In genomic region chr3:12992629-12993021, GRCh38 we compare ENCODE assay signal across 11 cellular contexts.
DNase-seq lines count a peak whose midpoint lies in the region; ATAC-seq and TF ChIP-seq lines count a peak whose summit lies in the region.
"Had no signal": no experiment of that assay in that cellular context is flagged by ENCODE, and none has a peak within 500 bp of the region (broad histone marks: within the 10 kb centered on the region; RNA-seq: fewer than 3 reads in every experiment).

No MANE protein-coding gene starts in this region.

- H3K27ac Mint-ChIP-seq in memory B cell, result no peak overlapping the region

- no peaks in the 10 kb centered on the region for H3K27me3 ChIP-seq in body of pancreas
- no peaks in the 10 kb centered on the region for H3K27me3 ChIP-seq in tibial artery
- H3K27me3 ChIP-seq: right lobe of liver had no signal

- H3K9me3 Mint-ChIP-seq in memory B cell, result no peaks in the 10 kb centered on the region

- peaks cover 13% of the 10 kb centered on the region for H3K36me3 Mint-ChIP-seq in memory B cell

- TF ChIP-seq CTCF in body of pancreas (IDR thresholded peaks at IDR 0.05) (no peak), tibial artery (IDR thresholded peaks at IDR 0.05) (no peak)

- TF ChIP-seq POLR2A in body of pancreas (IDR thresholded peaks at IDR 0.05), result no peak

- intact Hi-C loops in body of pancreas (cut with DNase I), result no loop called here
- intact Hi-C loops in tibial artery (cut with DNase I; ENCODE audit: low total_unique reads), result loop anchor here (5.0 kb wide), 1 partner anchor 125 kb away; no protein-coding TSS in a partner anchor

- DNase-seq in activated effector memory CD4-positive, alpha-beta T cell treated with anti-CD3 and anti-CD28 coated beads, Interleukin-2, amount 50 U/mL, for 16 hours, result peak; percentile 58
- no peak for DNase-seq in activated effector memory CD4-positive, alpha-beta T cell treated with Interleukin-2 at 50 U/mL for 16 hours
- peak in 1 of 4 donors; percentile 39 for DNase-seq in body of pancreas
- no peak for DNase-seq in memory B cell (ENCODE audit: low spot score in 2 of 2)
- DNase-seq in tibial artery, result no peak
- DNase-seq in DMS 273 (lab: John Stamatoyannopoulos, UW; ENCODE audit: unreplicated experiment), result no peak
- no peak for DNase-seq in NOMO-1 treated with DMSO at 0.1 percent for 48 hours (lab: John Stamatoyannopoulos, UW; ENCODE audit: unreplicated experiment)
- DNase-seq: NCI-H446 treated with DMSO at 0.1 percent for 48 hours, right lobe of liver had no signal

- peak overlapping the region; percentile 71 to 90 (median 85) for H3K27ac ChIP-seq in body of pancreas
- peak overlapping the region; percentile 83 to 90 for H3K27ac ChIP-seq in tibial artery
- H3K27ac ChIP-seq: right lobe of liver, SK-N-MC had no signal

- no peak for ATAC-seq in body of pancreas
- ATAC-seq in memory B cell (ENCODE audit: low read depth), result no peak
- ATAC-seq in esophagus mucosa, result no peak

- peaks cover 39% of the 10 kb centered on the region for H3K4me1 ChIP-seq in body of pancreas
- H3K4me1 ChIP-seq in tibial artery, result peaks cover 0 to 25% (median 12%) of the 10 kb centered on the region in 4 donors
- H3K4me1 ChIP-seq: right lobe of liver had no signal

- H3K4me3 ChIP-seq in body of pancreas (no peak overlapping the region), tibial artery (no peak overlapping the region)
- H3K4me3 ChIP-seq: SK-N-MC had no signal

- no peaks in the 10 kb centered on the region for H3K27me3 Mint-ChIP-seq in memory B cell

- WGBS in body of pancreas, 2 donors, result 40 to 44% methylated on average over 1 to 4 of the region's 4 CpGs

- H3K4me1 Mint-ChIP-seq in memory B cell, result peaks cover 54% of the 10 kb centered on the region

- H3K36me3 ChIP-seq in body of pancreas (replicated peaks in 1 of 2; ENCODE audit: insufficient read depth in 1 of 2, low read depth in 2 of 2) (no peaks in the 10 kb centered on the region), tibial artery (no peaks in the 10 kb centered on the region)
- H3K36me3 ChIP-seq: right lobe of liver had no signal

- peak overlapping the region; percentile 53 for H3K4me3 Mint-ChIP-seq in memory B cell

- H3K9me3 ChIP-seq in body of pancreas (no peaks in the 10 kb centered on the region), tibial artery (no peaks in the 10 kb centered on the region)
- H3K9me3 ChIP-seq: right lobe of liver had no signal
